17 cellular contexts compared by ENCODE assay signal in genomic region chrX:48719958-48720357, GRCh38. TPM values are rescaled to one million over a fixed set of nuclear protein-coding genes. Genes with fewer than 3 reads are reported as not detected.
DNase-seq lines count a peak whose midpoint lies in the region; ATAC-seq and TF ChIP-seq lines count a peak whose summit lies in the region.
"Had no signal": no experiment of that assay in that cellular context is flagged by ENCODE, and none has a peak within 500 bp of the region (broad histone marks: within the 10 kb centered on the region; RNA-seq: fewer than 3 reads in every experiment).

No MANE protein-coding gene starts in this region.

- no peak overlapping the region for H3K27ac Mint-ChIP-seq in CD8-positive, alpha-beta T cell
- H3K27ac Mint-ChIP-seq in activated CD8-positive, alpha-beta T cell treated with anti-CD3 and anti-CD28 coated beads, Interleukin-2, amount 10 ng/mL, durations not matched to agents 7 days and 5 days, result no peak overlapping the region
- H3K27ac Mint-ChIP-seq in immature natural killer cell, result no peak overlapping the region
- H3K27ac Mint-ChIP-seq: GM23338 had no signal

- H3K36me3 ChIP-seq in CD8-positive, alpha-beta T cell (ENCODE audit: insufficient read depth, low read length), result no peaks in the 10 kb centered on the region
- H3K36me3 ChIP-seq: BLaER1 treated with 17β-estradiol and CSF1 and Interleukin-3, amounts not matched to agents 10 nM and 100 nM had no signal

- no peaks in the 10 kb centered on the region for H3K27me3 ChIP-seq in CD8-positive, alpha-beta T cell (ENCODE audit: insufficient read depth, low read length)
- H3K27me3 ChIP-seq in foreskin keratinocyte, result no peaks in the 10 kb centered on the region

- peak overlapping the region; percentile 34 for H3K27ac ChIP-seq in CD8-positive, alpha-beta T cell (ENCODE audit: low read depth, low read length)
- H3K27ac ChIP-seq in foreskin keratinocyte, result no peak overlapping the region
- H3K27ac ChIP-seq: BLaER1 treated with 17β-estradiol and CSF1 and Interleukin-3, amounts not matched to agents 10 nM and 100 nM had no signal

- H3K4me1 ChIP-seq in CD8-positive, alpha-beta T cell (ENCODE audit: insufficient read depth, low read length), result peaks cover 64% of the 10 kb centered on the region
- no peaks in the 10 kb centered on the region for H3K4me1 ChIP-seq in foreskin keratinocyte

- ATAC-seq in CD8-positive, alpha-beta T cell, result peak; percentile 12
- peak; percentile 21 for ATAC-seq in activated CD8-positive, alpha-beta T cell treated with anti-CD3 and anti-CD28 coated beads, Interleukin-2, amount 10 ng/mL, durations not matched to agents 7 days and 5 days
- peak; percentile 54 for ATAC-seq in stimulated activated naive CD8-positive, alpha-beta T cell treated with anti-CD3 and anti-CD28 coated beads, Interleukin-15, Interleukin-2, amounts not matched to agents 100 U/mL and 50 U/mL, for 24 hours
- ATAC-seq in foreskin keratinocyte, result no peak
- ATAC-seq in HG02981 (IDR thresholded peaks at IDR 0.05; ENCODE audit: unreplicated experiment), result no peak
- ATAC-seq in GM18517 (IDR thresholded peaks at IDR 0.05; ENCODE audit: unreplicated experiment), result no peak
- ATAC-seq: GM12878, GM23338 had no signal

- DNase-seq in CD8-positive, alpha-beta T cell, result no peak
- DNase-seq in activated CD8-positive, alpha-beta T cell treated with anti-CD3 and anti-CD28 coated beads, Interleukin-2, amount 10 ng/mL, durations not matched to agents 7 days and 5 days, result no peak
- peak; percentile 51 to 62 (median 59) for DNase-seq in immature natural killer cell
- no peak for DNase-seq in stimulated activated naive CD8-positive, alpha-beta T cell treated with anti-CD3 and anti-CD28 coated beads, Interleukin-15, Interleukin-2, amounts not matched to agents 100 U/mL and 50 U/mL, for 24 hours
- no peak for DNase-seq in foreskin keratinocyte
- DNase-seq: ACHN; CD4-positive, CD25-positive, alpha-beta regulatory T cell; DMS79; H7 had no signal

- H3K9me3 ChIP-seq in CD8-positive, alpha-beta T cell (ENCODE audit: low read length), result no peaks in the 10 kb centered on the region

- no peaks in the 10 kb centered on the region for H3K27me3 Mint-ChIP-seq in CD8-positive, alpha-beta T cell (ENCODE audit: low read depth)
- no peaks in the 10 kb centered on the region for H3K27me3 Mint-ChIP-seq in activated CD8-positive, alpha-beta T cell treated with anti-CD3 and anti-CD28 coated beads, Interleukin-2, amount 10 ng/mL, durations not matched to agents 7 days and 5 days (ENCODE audit: low read depth)
- peaks cover 2 to 6% (median 5%) of the 10 kb centered on the region in 3 donors for H3K27me3 Mint-ChIP-seq in immature natural killer cell (ENCODE audit: low read depth in 3 of 3)
- H3K27me3 Mint-ChIP-seq: CD4-positive, CD25-positive, alpha-beta regulatory T cell had no signal

- no peak overlapping the region for H3K4me3 ChIP-seq in CD8-positive, alpha-beta T cell (ENCODE audit: low read depth, low read length)
- H3K4me3 ChIP-seq: BLaER1 treated with 17β-estradiol and CSF1 and Interleukin-3, amounts not matched to agents 10 nM and 100 nM; GM12878; GM23338 had no signal

- no peak for TF ChIP-seq CTCF in CD8-positive, alpha-beta T cell (IDR thresholded peaks at IDR 0.05)
- TF ChIP-seq CTCF in foreskin keratinocyte (conservative IDR thresholded peaks at IDR 0.05), result no peak

- no peaks in the 10 kb centered on the region for H3K36me3 Mint-ChIP-seq in CD8-positive, alpha-beta T cell
- H3K36me3 Mint-ChIP-seq in activated CD8-positive, alpha-beta T cell treated with anti-CD3 and anti-CD28 coated beads, Interleukin-2, amount 10 ng/mL, durations not matched to agents 7 days and 5 days (ENCODE audit: low read depth), result peaks cover 20% of the 10 kb centered on the region
- H3K36me3 Mint-ChIP-seq in immature natural killer cell, result no peaks in the 10 kb centered on the region
- H3K36me3 Mint-ChIP-seq: CD4-positive, CD25-positive, alpha-beta regulatory T cell had no signal

- intact Hi-C loops in CD8-positive, alpha-beta T cell (cut with DNase I, micrococcal nuclease), result no loop called here

- no peaks in the 10 kb centered on the region for H3K9me3 Mint-ChIP-seq in CD8-positive, alpha-beta T cell
- no peaks in the 10 kb centered on the region for H3K9me3 Mint-ChIP-seq in activated CD8-positive, alpha-beta T cell treated with anti-CD3 and anti-CD28 coated beads, Interleukin-2, amount 10 ng/mL, durations not matched to agents 7 days and 5 days (ENCODE audit: insufficient read depth)
- no peaks in the 10 kb centered on the region for H3K9me3 Mint-ChIP-seq in immature natural killer cell
- H3K9me3 Mint-ChIP-seq: CD4-positive, CD25-positive, alpha-beta regulatory T cell; GM23338 had no signal

- no peak overlapping the region for H3K4me3 Mint-ChIP-seq in CD8-positive, alpha-beta T cell
- no peak overlapping the region for H3K4me3 Mint-ChIP-seq in activated CD8-positive, alpha-beta T cell treated with anti-CD3 and anti-CD28 coated beads, Interleukin-2, amount 10 ng/mL, durations not matched to agents 7 days and 5 days
- H3K4me3 Mint-ChIP-seq in immature natural killer cell, result no peak overlapping the region
- H3K4me3 Mint-ChIP-seq: CD4-positive, CD25-positive, alpha-beta regulatory T cell; GM23338 had no signal

- CTCF ChIA-PET in CD8-positive, alpha-beta T cell (lab: Charles Lee), result interaction anchor here (1.4 kb wide), 1 partner anchor 8 kb away, joined by 4 read pairs; no protein-coding TSS in a partner anchor
- CTCF ChIA-PET in activated CD8-positive, alpha-beta T cell treated with anti-CD3 and anti-CD28 coated beads, Interleukin-2, amount 10 ng/mL, durations not matched to agents 7 days and 5 days (lab: Charles Lee), result interaction anchor here (1.3 kb wide), 1 partner anchor 71 kb away, joined by 4 read pairs; no protein-coding TSS in a partner anchor

- H3K4me1 Mint-ChIP-seq in CD8-positive, alpha-beta T cell (ENCODE audit: low read depth), result peaks cover 44% of the 10 kb centered on the region
- H3K4me1 Mint-ChIP-seq in activated CD8-positive, alpha-beta T cell treated with anti-CD3 and anti-CD28 coated beads, Interleukin-2, amount 10 ng/mL, durations not matched to agents 7 days and 5 days (ENCODE audit: low read depth), result peaks cover 33% of the 10 kb centered on the region
- peaks cover 34 to 38% of the 10 kb centered on the region in 2 donors for H3K4me1 Mint-ChIP-seq in immature natural killer cell
- H3K4me1 Mint-ChIP-seq: GM23338 had no signal

- POLR2A ChIA-PET in CD8-positive, alpha-beta T cell (lab: Charles Lee), result interaction anchor here (0.9 to 1.0 kb wide), 2 partner anchors 9 to 17 kb away, joined by 3 read pairs; no protein-coding TSS in a partner anchor
- POLR2A ChIA-PET in activated CD8-positive, alpha-beta T cell treated with anti-CD3 and anti-CD28 coated beads, Interleukin-2, amount 10 ng/mL, durations not matched to agents 7 days and 5 days (lab: Charles Lee), result no interaction called here

RNA-seq across cellular contexts. Expression of gene SUV39H1, which starts 23.4 kb away (rescaled TPM):
- 1 to 10 TPM; 8.2 to 8.6 TPM for total RNA-seq in CD8-positive, alpha-beta T cell
- total RNA-seq in activated CD8-positive, alpha-beta T cell treated with anti-CD3 and anti-CD28 coated beads, Interleukin-2, amount 10 ng/mL, durations not matched to agents 7 days and 5 days, result 10 to 100 TPM; 33.2 to 35.3 TPM
- polyA plus RNA-seq in immature natural killer cell, result 10 to 100 TPM; 13.0 to 18.5 (median 16.4) TPM
- 17.7 and 19.8 TPM in 2 replicates for total RNA-seq in foreskin keratinocyte
- 14.9 and 18.2 TPM in 2 replicates for polyA plus RNA-seq in foreskin keratinocyte

RNA-seq across cellular contexts. Expression of gene WAS, which starts 36.4 kb away (rescaled TPM):
- total RNA-seq in CD8-positive, alpha-beta T cell, result 10 to 100 TPM; 50.6 to 54.9 TPM
- total RNA-seq in activated CD8-positive, alpha-beta T cell treated with anti-CD3 and anti-CD28 coated beads, Interleukin-2, amount 10 ng/mL, durations not matched to agents 7 days and 5 days, result 100 to 1,000 TPM; 134 to 164 TPM
- 10 to 100 TPM; 15.2 to 43.0 (median 18.3) TPM for polyA plus RNA-seq in immature natural killer cell
- 0.10 and 0.21 TPM in 2 replicates for total RNA-seq in foreskin keratinocyte
- polyA plus RNA-seq in foreskin keratinocyte, result 0.08 and 0.25 TPM in 2 replicates
- total RNA-seq: G401 had no signal

RNA-seq across cellular contexts. Expression of gene GLOD5, which starts 41.6 kb away (rescaled TPM):
- total RNA-seq in CD8-positive, alpha-beta T cell, result not detected
- not detected for total RNA-seq in activated CD8-positive, alpha-beta T cell treated with anti-CD3 and anti-CD28 coated beads, Interleukin-2, amount 10 ng/mL, durations not matched to agents 7 days and 5 days
- polyA plus RNA-seq in immature natural killer cell (not detected), foreskin keratinocyte (not detected in 2 replicates)
- not detected in 2 replicates for total RNA-seq in foreskin keratinocyte
- total RNA-seq: A172; CD4-positive, CD25-positive, alpha-beta regulatory T cell; G401; GM12878; GM23338; H7; HT-29 had no signal
- polyA plus RNA-seq: CD4-positive, CD25-positive, alpha-beta regulatory T cell; GM12878; GM23338 had no signal

Comparison
In these comparisons a context has a peak if more than half of its experiments do, and no peak if none do; other contexts are left out.
1. ATAC-seq: peak in CD8-positive, alpha-beta T cell (single experiment), activated CD8-positive, alpha-beta T cell treated with anti-CD3 and anti-CD28 coated beads, Interleukin-2, amount 10 ng/mL, durations not matched to agents 7 days and 5 days (single experiment) and stimulated activated naive CD8-positive, alpha-beta T cell treated with anti-CD3 and anti-CD28 coated beads, Interleukin-15, Interleukin-2, amounts not matched to agents 100 U/mL and 50 U/mL, for 24 hours (single experiment); none in foreskin keratinocyte (single experiment), HG02981 (single experiment) and GM18517 (single experiment).
2. DNase-seq: peak in immature natural killer cell (3 of 3); none in CD8-positive, alpha-beta T cell (0 of 7), activated CD8-positive, alpha-beta T cell treated with anti-CD3 and anti-CD28 coated beads, Interleukin-2, amount 10 ng/mL, durations not matched to agents 7 days and 5 days (single experiment), stimulated activated naive CD8-positive, alpha-beta T cell treated with anti-CD3 and anti-CD28 coated beads, Interleukin-15, Interleukin-2, amounts not matched to agents 100 U/mL and 50 U/mL, for 24 hours (single experiment) and foreskin keratinocyte (0 of 2).
3. RNA of gene WAS, which starts 36.4 kb away (total RNA-seq): 134 to 164 TPM in activated CD8-positive, alpha-beta T cell treated with anti-CD3 and anti-CD28 coated beads, Interleukin-2, amount 10 ng/mL, durations not matched to agents 7 days and 5 days and 50.6 to 54.9 TPM in CD8-positive, alpha-beta T cell; 0.10 to 0.21 TPM in foreskin keratinocyte; every median in the first group is over 10 times any median in the second.